Comparison of ENCODE assay signal across 11 cellular contexts in genomic region chr17:47988445-47988844, GRCh38. TPM values are rescaled to one million over a fixed set of nuclear protein-coding genes. Genes with fewer than 3 reads are reported as not detected.
"Had no signal": no experiment of that assay in that cellular context is flagged by ENCODE, and none has a peak within 500 bp of the region (broad histone marks: within the 10 kb centered on the region; RNA-seq: fewer than 3 reads in every experiment).

No MANE protein-coding gene starts in this region.

RNA-seq across cellular contexts. Expression of gene PRR15L, which starts 30.8 kb away (rescaled TPM):
- total RNA-seq: chondrocyte; dermis microvascular lymphatic vessel endothelial cell; fibroblast of lung; frontal cortex; glomerular endothelial cell; heart right ventricle; naive thymus-derived CD4-positive, alpha-beta T cell; psoas muscle; skeletal muscle tissue; spleen; temporal lobe had no signal
- polyA plus RNA-seq: fibroblast of lung, heart right ventricle had no signal
